In the genomic region with DNA sequence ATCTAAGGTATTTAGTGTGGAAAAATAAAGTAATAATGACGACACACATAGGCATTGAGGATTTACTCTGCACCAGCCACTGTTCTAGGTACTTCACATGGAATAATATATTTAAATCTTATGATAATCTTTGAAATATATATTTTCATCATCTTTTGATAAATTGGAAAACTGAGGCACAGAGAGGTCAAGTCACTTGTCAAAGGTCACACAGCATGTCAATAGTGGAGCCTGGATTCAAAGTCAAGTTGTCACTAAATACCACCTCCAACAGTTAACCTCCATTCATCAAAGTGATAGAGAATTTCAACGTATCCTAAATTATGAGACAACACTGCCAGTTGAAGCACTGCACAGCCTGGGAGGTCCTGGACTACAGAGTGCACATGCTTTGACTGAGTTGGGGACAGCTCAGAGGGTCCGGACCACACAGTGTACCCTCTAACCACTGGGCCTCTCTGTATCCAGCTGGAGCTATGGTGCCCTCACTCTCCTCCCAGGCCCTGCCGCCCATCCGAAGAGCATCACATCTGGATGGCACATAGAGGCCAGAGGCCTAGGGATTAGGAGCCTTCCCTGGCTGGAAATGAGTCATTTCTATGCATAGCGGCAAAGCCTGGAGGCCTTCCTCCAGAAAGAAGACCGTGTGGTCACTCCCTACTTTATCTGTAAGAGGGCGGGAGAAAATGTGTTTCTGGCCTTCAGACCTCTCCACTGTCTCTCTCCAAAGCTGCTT, we compare ENCODE assay signal across 18 cellular contexts.
"Had no signal": no experiment of that assay in that cellular context is flagged by ENCODE, and none has a peak within 500 bp of the region (broad histone marks: within the 10 kb centered on the region; RNA-seq: fewer than 3 reads in every experiment).

No MANE protein-coding gene starts in this region.

- H3K36me3 Mint-ChIP-seq: activated naive CD4-positive, alpha-beta T cell treated with anti-CD3 and anti-CD28 coated beads, Interleukin-2, amount 50 U/mL, for 24 hours; natural killer cell treated with Interleukin-12 subunit alpha and Interleukin-12 subunit beta and Interleukin-15 and Interleukin-18, amount 100 ng/mL, for 72 hours had no signal

- H3K4me1 Mint-ChIP-seq: activated CD4-positive, alpha-beta memory T cell treated with anti-CD3 and anti-CD28 coated beads, Interleukin-2, amount 10 ng/mL, durations not matched to agents 7 days and 5 days; activated naive CD4-positive, alpha-beta T cell treated with anti-CD3 and anti-CD28 coated beads, Interleukin-2, amount 50 U/mL, for 24 hours had no signal

- H3K9me3 ChIP-seq: suprapubic skin had no signal

- H3K9me3 Mint-ChIP-seq: activated CD4-positive, alpha-beta memory T cell treated with anti-CD3 and anti-CD28 coated beads, Interleukin-2, amount 10 ng/mL, durations not matched to agents 7 days and 5 days; activated naive CD4-positive, alpha-beta T cell treated with anti-CD3 and anti-CD28 coated beads, Interleukin-2, amount 50 U/mL, for 24 hours; natural killer cell treated with Interleukin-12 subunit alpha and Interleukin-12 subunit beta and Interleukin-15 and Interleukin-18, amount 100 ng/mL, for 72 hours; stimulated activated naive CD8-positive, alpha-beta T cell treated with anti-CD3 and anti-CD28 coated beads, Interleukin-15, Interleukin-2, amounts not matched to agents 100 ng/mL and 50 ng/mL, for 24 hours; T-helper 1 cell treated with Interleukin-12 subunit alpha and Interleukin-12 subunit beta and Interleukin-4 antibody, amounts not matched to agents 30 μg/mL and 1 μg/mL, for 36 hours had no signal

- H3K27ac ChIP-seq: cardiac muscle cell, right atrium auricular region, suprapubic skin had no signal

- H3K4me3 ChIP-seq: cardiac muscle cell, right atrium auricular region, suprapubic skin had no signal

- H3K36me3 ChIP-seq: cardiac muscle cell, right atrium auricular region, suprapubic skin had no signal

- H3K4me3 Mint-ChIP-seq: activated CD4-positive, alpha-beta memory T cell treated with anti-CD3 and anti-CD28 coated beads, Interleukin-2, amount 10 ng/mL, durations not matched to agents 7 days and 5 days; activated naive CD4-positive, alpha-beta T cell treated with anti-CD3 and anti-CD28 coated beads, Interleukin-2, amount 50 U/mL, for 24 hours; activated T-cell treated with anti-CD3 and anti-CD28 coated beads, Interleukin-2, amount 50 U/mL, for 24 hours; natural killer cell treated with Interleukin-12 subunit alpha and Interleukin-12 subunit beta and Interleukin-15 and Interleukin-18, amount 100 ng/mL, for 72 hours; stimulated activated naive CD8-positive, alpha-beta T cell treated with anti-CD3 and anti-CD28 coated beads, Interleukin-15, Interleukin-2, amounts not matched to agents 100 ng/mL and 50 ng/mL, for 24 hours; T-helper 1 cell treated with Interleukin-12 subunit alpha and Interleukin-12 subunit beta and Interleukin-4 antibody, amounts not matched to agents 30 μg/mL and 1 μg/mL, for 36 hours had no signal

- ATAC-seq: esophagus mucosa; left ventricle myocardium superior; natural killer cell treated with Interleukin-12 subunit alpha and Interleukin-12 subunit beta and Interleukin-15 and Interleukin-18, amount 100 ng/mL, for 72 hours had no signal

- H3K27ac Mint-ChIP-seq: activated CD4-positive, alpha-beta memory T cell treated with anti-CD3 and anti-CD28 coated beads, Interleukin-2, amount 10 ng/mL, durations not matched to agents 7 days and 5 days; activated naive CD4-positive, alpha-beta T cell treated with anti-CD3 and anti-CD28 coated beads, Interleukin-2, amount 50 U/mL, for 24 hours; activated T-cell treated with anti-CD3 and anti-CD28 coated beads, Interleukin-2, amount 50 U/mL, for 24 hours; natural killer cell treated with Interleukin-12 subunit alpha and Interleukin-12 subunit beta and Interleukin-15 and Interleukin-18, amount 100 ng/mL, for 72 hours; stimulated activated naive CD8-positive, alpha-beta T cell treated with anti-CD3 and anti-CD28 coated beads, Interleukin-15, Interleukin-2, amounts not matched to agents 100 ng/mL and 50 ng/mL, for 24 hours; T-helper 1 cell treated with Interleukin-12 subunit alpha and Interleukin-12 subunit beta and Interleukin-4 antibody, amounts not matched to agents 30 μg/mL and 1 μg/mL, for 36 hours had no signal

- DNase-seq: activated CD4-positive, alpha-beta memory T cell treated with anti-CD3 and anti-CD28 coated beads, Interleukin-2, amount 10 ng/mL, durations not matched to agents 7 days and 5 days; activated CD4-positive, alpha-beta T cell treated with anti-CD3 and anti-CD28 coated beads for 4 hours; activated effector memory CD4-positive, alpha-beta T cell treated with Interleukin-2 at 50 U/mL for 16 hours; activated T-cell treated with anti-CD3 and anti-CD28 coated beads, Interleukin-2, amount 50 U/mL, for 24 hours; hippocampal formation; kidney; left ventricle myocardium superior; mesenchymal stem cell; nucleus accumbens; trophoblast cell had no signal
